ENCODE assay signal across 1 cellular context in genomic region chr19:11401808-11402543, GRCh38.
TF ChIP-seq lines count a peak whose summit lies in the region.

No MANE protein-coding gene starts in this region.

TF ChIP-seq in HEK293, 187 proteins besides CTCF, POLR2A, EP300 and RAD21 (continued from another document):
- TF ChIP-seq HIC1 (tag by site-specific recombination; IDR thresholded peaks at IDR 0.05) (no peak), ZBTB7A (tag by site-specific recombination; IDR thresholded peaks at IDR 0.05; ENCODE audit: low read depth) (peak; percentile 74; the same call in 1 of the 2 replicates)
TF ChIP-seq in HEK293: peak in this region for 4.
